10 cellular contexts compared by ENCODE assay signal in genomic region chr20:45432294-45432693, GRCh38.
A peak's percentile ranks its signal among the peaks of the same experiment; 100 is the strongest.
DNase-seq lines count a peak whose midpoint lies in the region; ATAC-seq lines count a peak whose summit lies in the region.
"Had no signal": no experiment of that assay in that cellular context is flagged by ENCODE, and none has a peak within 500 bp of the region (broad histone marks: within the 10 kb centered on the region; RNA-seq: fewer than 3 reads in every experiment).

No MANE protein-coding gene starts in this region.

- peaks cover 10% of the 10 kb centered on the region; the same call in 1 of the 2 replicates for H3K36me3 ChIP-seq in KOPT-K1 (ENCODE audit: insufficient read depth, low read length)

- no peaks in the 10 kb centered on the region for H3K9me3 ChIP-seq in KOPT-K1 (ENCODE audit: insufficient read depth, low read length, poor library complexity, severe bottlenecking)

- ATAC-seq in GM18502 (IDR thresholded peaks at IDR 0.05; ENCODE audit: poor library complexity, unreplicated experiment) = peak; percentile 68
- peak; percentile 80 for ATAC-seq in GM21576 (IDR thresholded peaks at IDR 0.05; ENCODE audit: unreplicated experiment)
- ATAC-seq in HG03571 (IDR thresholded peaks at IDR 0.05; ENCODE audit: unreplicated experiment) = no peak
- ATAC-seq: Panc1 had no signal

- peak overlapping the region; percentile 49 for H3K27ac ChIP-seq in KOPT-K1 (ENCODE audit: low read depth, low read length, poor library complexity, severe bottlenecking)
- H3K27ac ChIP-seq in cingulate gyrus (ENCODE audit: low read depth, low read length) = peak overlapping the region; percentile 91

- no peak for DNase-seq in stimulated activated CD4-positive, alpha-beta T cell treated with anti-CD3 and anti-CD28 coated beads, Interleukin-12 subunit alpha, Interleukin-12 subunit beta, amount 100 ng/mL, for 4 hours
- DNase-seq in NCI-H774 (lab: John Stamatoyannopoulos, UW) = no peak
- DNase-seq in stimulated activated CD4-positive, alpha-beta T cell treated with anti-CD3 and anti-CD28 coated beads, Interleukin-2, amount 100 ng/mL, for 24 hours = no peak
- DNase-seq: activated T-cell treated with anti-CD3 and anti-CD28 coated beads, Interleukin-2, amount 50 U/mL, for 72 hours had no signal
